18 cellular contexts compared by ENCODE assay signal in genomic region chr13:109712187-109712601, GRCh38.
A peak's percentile ranks its signal among the peaks of the same experiment; 100 is the strongest.
DNase-seq lines count a peak whose midpoint lies in the region; ATAC-seq and TF ChIP-seq lines count a peak whose summit lies in the region.
"Had no signal": no experiment of that assay in that cellular context is flagged by ENCODE, and none has a peak within 500 bp of the region (broad histone marks: within the 10 kb centered on the region; RNA-seq: fewer than 3 reads in every experiment).

No MANE protein-coding gene starts in this region.

- POLR2A ChIA-PET in HEK293 (lab: Yijun Ruan, JAX), result no interaction called here
- POLR2A ChIA-PET in WTC11 (lab: Charles Lee), result no interaction called here

- H3K4me3 ChIP-seq in HEK293 (ENCODE audit: low read depth, low read length) (no peak overlapping the region), left lung (no peak overlapping the region)
- H3K4me3 ChIP-seq: BLaER1 had no signal

- in situ Hi-C loops in Caki2 (cut with HindIII; ENCODE audit: low pct_unique_long_range_greater_than_20kb, low sequenced_read_pairs), result no loop called here

- no peaks in the 10 kb centered on the region for H3K27me3 Mint-ChIP-seq in WTC11 (ENCODE audit: low read depth)

- CTCF ChIA-PET in HEK293 (lab: Yijun Ruan, JAX), result no interaction called here
- CTCF ChIA-PET in WTC11 (lab: Charles Lee), result no interaction called here

- peaks cover 9% of the 10 kb centered on the region for H3K4me1 Mint-ChIP-seq in WTC11

- H3K9me3 Mint-ChIP-seq in WTC11, result peaks cover 10% of the 10 kb centered on the region
- H3K9me3 Mint-ChIP-seq: CD8-positive, alpha-beta memory T cell had no signal

- H3K9me3 ChIP-seq in HEK293 (ENCODE audit: control insufficient read depth, insufficient read depth, low read depth, low read length) (no peaks in the 10 kb centered on the region), left lung (no peaks in the 10 kb centered on the region)

- no peaks in the 10 kb centered on the region for H3K36me3 ChIP-seq in HEK293 (ENCODE audit: control insufficient read depth in 2 of 2, insufficient read depth in 1 of 2, low read length in 2 of 2)
- H3K36me3 ChIP-seq in left lung, result no peaks in the 10 kb centered on the region
- H3K36me3 ChIP-seq: BLaER1 had no signal

- ATAC-seq in WTC11 (peak; percentile 41), left lung (peak; percentile 41), GM21390 (IDR thresholded peaks at IDR 0.05; ENCODE audit: unreplicated experiment) (no peak)

- H3K27ac ChIP-seq in HEK293 (ENCODE audit: extremely low read depth, low read depth, low read length) (no peak overlapping the region), left lung (no peak overlapping the region)
- H3K27ac ChIP-seq: BLaER1 had no signal

- peak; percentile 21 for DNase-seq in Caki2 (ENCODE audit: low read depth)
- DNase-seq in WTC11 (ENCODE audit: low spot score), result no peak
- DNase-seq in left lung, result no peak
- DNase-seq in NCI-H1092 (lab: John Stamatoyannopoulos, UW), result no peak
- DNase-seq in HUDEP-2 (lab: John Stamatoyannopoulos, UW; ENCODE audit: unreplicated experiment in 76 of 76), result no peak
- no peak for DNase-seq in NCI-H1930 (lab: John Stamatoyannopoulos, UW)
- DNase-seq: CD8-positive, alpha-beta memory T cell; DMS79 treated with DMSO at 0.1 percent for 48 hours; HCEC 1CT; MV-4-11; NCI-H187; NCI-H526 treated with DMSO at 0.1 percent for 48 hours; OCI-M1; Right ventricle myocardium superior; SW 1271 had no signal

- intact Hi-C loops in left lung (cut with DNase I), result no loop called here

- H3K4me3 Mint-ChIP-seq in WTC11, result no peak overlapping the region
- H3K4me3 Mint-ChIP-seq: CD8-positive, alpha-beta memory T cell had no signal

- peak overlapping the region; percentile 19 for H3K27ac Mint-ChIP-seq in WTC11
- H3K27ac Mint-ChIP-seq: CD8-positive, alpha-beta memory T cell had no signal

- no peaks in the 10 kb centered on the region for H3K27me3 ChIP-seq in left lung
- H3K27me3 ChIP-seq: BLaER1 had no signal

- TF ChIP-seq CTCF in HEK293 (tag by site-specific recombination; IDR thresholded peaks at IDR 0.05) (no peak), WTC11 (IDR thresholded peaks at IDR 0.05) (no peak), left lung (IDR thresholded peaks at IDR 0.05) (no peak)

- no peaks in the 10 kb centered on the region for H3K4me1 ChIP-seq in HEK293 (ENCODE audit: control insufficient read depth, insufficient read depth, low read length)
- no peaks in the 10 kb centered on the region for H3K4me1 ChIP-seq in left lung

- H3K36me3 Mint-ChIP-seq in WTC11, result peaks cover 3% of the 10 kb centered on the region; the same call in 1 of the 2 replicates
- H3K36me3 Mint-ChIP-seq: CD8-positive, alpha-beta memory T cell had no signal

TF ChIP-seq in HEK293, 187 proteins besides CTCF, POLR2A, EP300 and RAD21:
- TF ChIP-seq ZNF768 (tag by site-specific recombination; IDR thresholded peaks at IDR 0.05), result no peak
- peak; percentile 50; the same call in 1 of the 2 replicates for TF ChIP-seq TCF7L2 (IDR thresholded peaks at IDR 0.05; ENCODE audit: borderline replicate concordance, low read depth, low read length)
TF ChIP-seq in HEK293: peak in this region for 1.

TF ChIP-seq in WTC11, 78 proteins besides CTCF, POLR2A, EP300 and RAD21:
- TF ChIP-seq TEAD4 (CRISPR knock-in tag; IDR thresholded peaks at IDR 0.05) (no peak), SOX15 (CRISPR knock-in tag; IDR thresholded peaks at IDR 0.05) (no peak), HMGA2 (CRISPR knock-in tag; IDR thresholded peaks at IDR 0.05) (no peak), SMAD3 (CRISPR knock-in tag; IDR thresholded peaks at IDR 0.05; ENCODE audit: borderline replicate concordance) (no peak), ATF2 (CRISPR knock-in tag; IDR thresholded peaks at IDR 0.05; ENCODE audit: borderline replicate concordance, low read depth) (no peak)
TF ChIP-seq in WTC11: peak in this region for 0.
